9 cellular contexts compared by ENCODE assay signal in the genomic region with DNA sequence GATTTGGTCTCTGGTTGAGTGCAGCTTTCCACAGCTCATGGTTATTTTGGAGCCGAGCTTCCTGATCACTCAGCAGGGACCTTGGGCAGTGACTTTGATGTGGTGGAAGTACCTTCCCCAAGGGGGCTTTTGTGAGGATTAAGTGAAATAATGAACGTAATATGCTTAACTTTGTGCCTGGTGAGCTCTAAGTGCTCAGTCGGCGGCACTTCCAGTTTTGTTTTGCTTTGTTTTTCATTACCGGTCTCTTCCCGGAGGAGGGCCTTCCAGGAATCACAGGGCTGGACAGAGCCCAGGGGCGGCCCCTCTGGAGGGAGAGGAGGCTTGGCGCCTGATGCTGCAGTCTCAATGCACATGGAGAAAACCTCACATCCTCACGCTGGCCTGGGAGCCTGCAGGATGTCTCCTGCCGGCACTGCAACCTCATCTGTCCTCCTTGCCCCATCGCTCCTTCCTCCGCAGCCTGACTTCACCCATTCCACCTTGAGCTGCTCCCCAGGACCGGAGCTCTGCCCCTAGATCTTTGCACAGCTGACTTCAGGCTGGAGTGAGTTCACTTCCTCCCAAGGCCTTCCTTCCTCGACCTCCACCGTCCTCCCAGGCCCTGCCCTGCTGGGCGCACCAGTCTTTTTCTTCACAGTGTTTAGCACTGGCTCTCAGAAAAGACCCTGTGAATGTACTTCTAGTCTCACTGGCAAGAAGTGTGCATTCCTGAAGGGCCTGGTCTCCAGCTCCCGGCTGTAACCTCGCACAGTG. TPM values are rescaled to one million over a fixed set of nuclear protein-coding genes. Genes with fewer than 3 reads are reported as not detected.
DNase-seq lines count a peak whose midpoint lies in the region; ATAC-seq and TF ChIP-seq lines count a peak whose summit lies in the region.
"Had no signal": no experiment of that assay in that cellular context is flagged by ENCODE, and none has a peak within 500 bp of the region (broad histone marks: within the 10 kb centered on the region; RNA-seq: fewer than 3 reads in every experiment).

No MANE protein-coding gene starts in this region.

- no peaks in the 10 kb centered on the region for H3K9me3 Mint-ChIP-seq in Calu3 (ENCODE audit: low read depth, unreplicated experiment)
- no peaks in the 10 kb centered on the region for H3K9me3 Mint-ChIP-seq in central memory CD8-positive, alpha-beta T cell
- H3K9me3 Mint-ChIP-seq in stimulated activated naive CD8-positive, alpha-beta T cell treated with anti-CD3 and anti-CD28 coated beads, Interleukin-15, amount 100 ng/mL, for 72 hours = no peaks in the 10 kb centered on the region

- no peaks in the 10 kb centered on the region for H3K9me2 ChIP-seq in OCI-LY7 (ENCODE audit: insufficient read depth, low read length)

- H3K36me3 ChIP-seq in OCI-LY7 (ENCODE audit: insufficient read depth, low read length) (no peaks in the 10 kb centered on the region), left lung (no peaks in the 10 kb centered on the region)

- H3K4me3 Mint-ChIP-seq in Calu3 (ENCODE audit: low read depth, unreplicated experiment) = peak overlapping the region; percentile 81
- peak overlapping the region; percentile 90 for H3K4me3 Mint-ChIP-seq in central memory CD8-positive, alpha-beta T cell
- peak overlapping the region; percentile 84 to 92 for H3K4me3 Mint-ChIP-seq in stimulated activated naive CD8-positive, alpha-beta T cell treated with anti-CD3 and anti-CD28 coated beads, Interleukin-15, amount 100 ng/mL, for 72 hours

- H3K9me3 ChIP-seq in OCI-LY7 (ENCODE audit: low read length) = no peaks in the 10 kb centered on the region
- no peaks in the 10 kb centered on the region for H3K9me3 ChIP-seq in left lung

- H3K4me2 ChIP-seq in OCI-LY7 (ENCODE audit: low read length) = peak overlapping the region; percentile 96; the same call in 1 of the 2 replicates

- no peak for DNase-seq in Calu3
- DNase-seq in OCI-LY7 (ENCODE audit: low spot score) = no peak
- no peak for DNase-seq in central memory CD8-positive, alpha-beta T cell (ENCODE audit: low spot score in 2 of 2)
- peak in 1 of 2 donors; percentile 71 for DNase-seq in left lung
- DNase-seq in stimulated activated naive CD8-positive, alpha-beta T cell treated with anti-CD3 and anti-CD28 coated beads, Interleukin-15, amount 100 ng/mL, for 72 hours = peak in 1 of 2 donors; percentile 23
- DNase-seq in epidermal melanocyte (ENCODE audit: insufficient read length, low spot score) = no peak
- no peak for DNase-seq in activated gamma-delta T cell treated with Interleukin-2 at 50 U/mL for 16 hours

- H3K4me1 ChIP-seq in OCI-LY7 (ENCODE audit: insufficient read depth, low read length, poor library complexity, severe bottlenecking) (peaks cover 37% of the 10 kb centered on the region), left lung (peaks cover 20 to 65% of the 10 kb centered on the region in 2 donors)

- H3K27ac ChIP-seq in OCI-LY7 (ENCODE audit: low read depth, low read length, poor library complexity, severe bottlenecking) (no peak overlapping the region), left lung (peak overlapping the region; percentile 77 to 81)
- H3K27ac ChIP-seq: KMS-11 had no signal

- no peak for ATAC-seq in central memory CD8-positive, alpha-beta T cell (replicated peaks; ENCODE audit: extremely low read depth, poor library complexity, severe bottlenecking)
- peak; percentile 5 for ATAC-seq in left lung
- ATAC-seq in stimulated activated naive CD8-positive, alpha-beta T cell treated with anti-CD3 and anti-CD28 coated beads, Interleukin-15, amount 100 ng/mL, for 72 hours = no peak
- ATAC-seq in HG02571 (IDR thresholded peaks at IDR 0.05; ENCODE audit: unreplicated experiment) = no peak

- CTCF ChIA-PET in Calu3 (lab: Charles Lee) = interaction anchor here (0.6 to 1.2 kb wide), 3 partner anchors 14 to 45 kb away, joined by 3 read pairs; no protein-coding TSS in a partner anchor
- CTCF ChIA-PET in OCI-LY7 (lab: Charles Lee; ENCODE audit: unreplicated experiment) = interaction anchor here (0.6 to 2.2 kb wide), 4 partner anchors 28 to 455 kb away, joined by 3 to 6 read pairs (median 4); no protein-coding TSS in a partner anchor

- H3K4me1 Mint-ChIP-seq in Calu3 (ENCODE audit: low read depth, unreplicated experiment) = peaks cover 11% of the 10 kb centered on the region
- peaks cover 55% of the 10 kb centered on the region for H3K4me1 Mint-ChIP-seq in central memory CD8-positive, alpha-beta T cell
- peaks cover 85% of the 10 kb centered on the region for H3K4me1 Mint-ChIP-seq in stimulated activated naive CD8-positive, alpha-beta T cell treated with anti-CD3 and anti-CD28 coated beads, Interleukin-15, amount 100 ng/mL, for 72 hours

- TF ChIP-seq CTCF in Calu3 (IDR thresholded peaks at IDR 0.05; ENCODE audit: unreplicated experiment) (no peak), OCI-LY7 (conservative IDR thresholded peaks at IDR 0.05; ENCODE audit: low read length) (no peak), left lung (IDR thresholded peaks at IDR 0.05) (no peak)

- H3K79me2 ChIP-seq in OCI-LY7 (ENCODE audit: insufficient read depth, low read depth, low read length) = no peaks in the 10 kb centered on the region

- H2AFZ ChIP-seq in OCI-LY7 (ENCODE audit: low read length) = no peak overlapping the region

- H4K20me1 ChIP-seq in OCI-LY7 (ENCODE audit: insufficient read depth, low read length) = no peaks in the 10 kb centered on the region

- H3K27me3 Mint-ChIP-seq in Calu3 (ENCODE audit: unreplicated experiment) = no peaks in the 10 kb centered on the region
- no peaks in the 10 kb centered on the region for H3K27me3 Mint-ChIP-seq in central memory CD8-positive, alpha-beta T cell
- H3K27me3 Mint-ChIP-seq in stimulated activated naive CD8-positive, alpha-beta T cell treated with anti-CD3 and anti-CD28 coated beads, Interleukin-15, amount 100 ng/mL, for 72 hours = no peaks in the 10 kb centered on the region

- intact Hi-C loops in Calu3 (cut with micrococcal nuclease; ENCODE audit: unreplicated experiment) (no loop called here), OCI-LY7 (cut with micrococcal nuclease; ENCODE audit: unreplicated experiment) (no loop called here), left lung (cut with DNase I) (no loop called here)

- H3K27ac Mint-ChIP-seq in Calu3 (ENCODE audit: unreplicated experiment) = no peak overlapping the region
- H3K27ac Mint-ChIP-seq in central memory CD8-positive, alpha-beta T cell (ENCODE audit: low read depth) = peak overlapping the region; percentile 91
- H3K27ac Mint-ChIP-seq in stimulated activated naive CD8-positive, alpha-beta T cell treated with anti-CD3 and anti-CD28 coated beads, Interleukin-15, amount 100 ng/mL, for 72 hours = peak overlapping the region; percentile 70 to 86

- BruUV-seq in Calu3 (replicated peaks; lab: Mats Ljungman, UMichigan) (no TSS peak), OCI-LY7 (replicated peaks; lab: Mats Ljungman, UMichigan) (no TSS peak)

- H3K36me3 Mint-ChIP-seq in Calu3 (ENCODE audit: insufficient read depth, unreplicated experiment) = peaks cover 8% of the 10 kb centered on the region
- H3K36me3 Mint-ChIP-seq in central memory CD8-positive, alpha-beta T cell (ENCODE audit: insufficient read depth) = peaks cover 17% of the 10 kb centered on the region

- POLR2A ChIA-PET in OCI-LY7 (lab: Charles Lee) = interaction anchor here (0.6 to 1.0 kb wide), 3 partner anchors 49 to 60 kb away, joined by 3 to 4 read pairs (median 4); partner anchors contain the start of gene POP4

- H3K4me3 ChIP-seq in OCI-LY7 (ENCODE audit: low read depth, low read length, poor library complexity, severe bottlenecking) = peak overlapping the region; percentile 86
- H3K4me3 ChIP-seq in left lung = peak overlapping the region; percentile 61 to 68

- peaks cover 0 to 12% of the 10 kb centered on the region in 2 donors for H3K27me3 ChIP-seq in left lung

RNA-seq across cellular contexts. Expression of gene PLEKHF1, which starts 1.6 kb away (rescaled TPM):
- 2.4 and 2.9 TPM in 2 replicates for total RNA-seq in Calu3 (2022)
- 7.0 TPM in 2 replicates for total RNA-seq in OCI-LY7 (2014; rRNA removed; shearing (Covaris generic))
- 4.5 and 5.0 TPM in 2 replicates for total RNA-seq in OCI-LY7 (2022)
- 1 to 10 TPM; 6.1 to 8.5 TPM for total RNA-seq in left lung

RNA-seq across cellular contexts. Expression of gene C19orf12, which starts 48.2 kb away (rescaled TPM):
- 15.4 and 17.5 TPM in 2 replicates for total RNA-seq in Calu3 (2022)
- 11.9 and 12.5 TPM in 2 replicates for total RNA-seq in OCI-LY7 (2014; rRNA removed; shearing (Covaris generic))
- total RNA-seq in OCI-LY7 (2022) = 17.0 and 20.6 TPM in 2 replicates
- 10 to 100 TPM; 20.3 to 22.7 TPM for total RNA-seq in left lung
